In genomic region chr2:230318190-230319121, GRCh38 we compare ENCODE assay signal across 1 cellular context.
TF ChIP-seq lines count a peak whose summit lies in the region.

No MANE protein-coding gene starts in this region.

TF ChIP-seq in GM12878, 131 proteins besides CTCF, POLR2A, EP300 and RAD21 (continued from another document):
- TF ChIP-seq ZNF687 (IDR thresholded peaks at IDR 0.05): peak; percentile 52; the same call in 1 of the 2 replicates
- TF ChIP-seq ETV6 (conservative IDR thresholded peaks at IDR 0.05 in 1 of 2, IDR thresholded peaks at IDR 0.05 in 1 of 2; ENCODE audit: borderline replicate concordance in 1 of 2, low read depth in 1 of 2): peak in 1 of 2 experiments; percentile 83; a peak in 2 of 4 replicates
- no peak for TF ChIP-seq EGR1 (IDR thresholded peaks at IDR 0.05; ENCODE audit: borderline replicate concordance in 1 of 2, low read depth in 2 of 2, low read length in 2 of 2)
- no peak for TF ChIP-seq ZNF274 (IDR thresholded peaks at IDR 0.05; ENCODE audit: insufficient read depth, insufficient read length)
- TF ChIP-seq SPI1 (IDR thresholded peaks at IDR 0.05; ENCODE audit: borderline replicate concordance, insufficient read depth, low read depth, low read length): peak; percentile 97
